In the genomic region with DNA sequence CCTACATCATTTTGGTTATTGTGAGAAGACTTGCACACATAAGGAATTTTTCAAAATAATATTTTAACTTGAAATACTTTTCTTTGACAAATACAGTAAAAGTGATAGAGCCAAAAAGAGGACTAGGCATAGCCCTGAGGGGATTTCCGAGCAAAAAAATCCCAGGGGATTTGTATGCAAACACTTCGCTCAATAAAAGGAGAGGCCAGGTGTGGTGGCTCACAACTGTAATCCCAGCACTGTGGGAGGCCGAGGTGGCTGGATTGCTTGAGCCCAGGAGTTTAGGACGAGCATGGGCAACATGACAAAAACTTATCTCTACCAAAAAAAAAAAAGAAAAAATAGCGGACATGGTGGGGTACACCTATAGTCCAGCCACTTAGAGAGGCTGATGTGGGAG, we compare ENCODE assay signal across 17 cellular contexts.
DNase-seq lines count a peak whose midpoint lies in the region; ATAC-seq and TF ChIP-seq lines count a peak whose summit lies in the region.
"Had no signal": no experiment of that assay in that cellular context is flagged by ENCODE, and none has a peak within 500 bp of the region (broad histone marks: within the 10 kb centered on the region; RNA-seq: fewer than 3 reads in every experiment).

No MANE protein-coding gene starts in this region.

- H3K27ac Mint-ChIP-seq in WTC11 = peak overlapping the region; percentile 72; the same call in 1 of the 2 replicates
- H3K27ac Mint-ChIP-seq: CD4-positive, alpha-beta T cell had no signal

- POLR2A ChIA-PET in WTC11 (lab: Charles Lee) = no interaction called here

- H3K4me3 ChIP-seq in iPS DF 6.9 (ENCODE audit: low read length) = no peak overlapping the region
- H3K4me3 ChIP-seq: A549, GM23248, HAP-1 had no signal

- H3K27ac ChIP-seq in iPS DF 6.9 (ENCODE audit: low read length) = no peak overlapping the region
- H3K27ac ChIP-seq: 22Rv1, A549, C4-2B, GM23248, HL-60 had no signal

- DNase-seq in NCI-H82 (lab: John Stamatoyannopoulos, UW) = peak; percentile 6
- DNase-seq in NCI-H82 treated with DMSO at 0.1 percent for 48 hours (lab: John Stamatoyannopoulos, UW; ENCODE audit: unreplicated experiment) = no peak
- DNase-seq in WTC11 (ENCODE audit: low spot score) = peak; percentile 42
- peak; percentile 1 for DNase-seq in iPS DF 6.9 (ENCODE audit: low read depth, low spot score)
- no peak for DNase-seq in NCI-H1417 (lab: John Stamatoyannopoulos, UW)
- no peak for DNase-seq in activated CD4-positive, alpha-beta T cell treated with anti-CD3 and anti-CD28 coated beads for 48 hours
- DNase-seq: AML-193; Caco-2; CD4-positive, alpha-beta T cell; GDM1; GM23248 had no signal

- H3K4me1 Mint-ChIP-seq in WTC11 = peaks cover 24% of the 10 kb centered on the region

- ATAC-seq in WTC11 (peak; percentile 74), HG02610 (IDR thresholded peaks at IDR 0.05; ENCODE audit: unreplicated experiment) (no peak)
- ATAC-seq: A549 had no signal

- H3K36me3 Mint-ChIP-seq in WTC11 = no peaks in the 10 kb centered on the region

- TF ChIP-seq CTCF in WTC11 (IDR thresholded peaks at IDR 0.05) = no peak

- H3K36me3 ChIP-seq in iPS DF 6.9 (ENCODE audit: control insufficient read depth, insufficient read depth, low read length) = no peaks in the 10 kb centered on the region
- H3K36me3 ChIP-seq: HAP-1 had no signal

- no peaks in the 10 kb centered on the region for H3K27me3 ChIP-seq in iPS DF 6.9 (ENCODE audit: control insufficient read depth, insufficient read depth, low read length)

- no peaks in the 10 kb centered on the region for H3K4me1 ChIP-seq in iPS DF 6.9 (ENCODE audit: control insufficient read depth, insufficient read depth, low read length)
- H3K4me1 ChIP-seq: A549, Caco-2, HAP-1 had no signal

- H3K9me3 Mint-ChIP-seq in WTC11 = peaks cover 9% of the 10 kb centered on the region; the same call in 1 of the 2 replicates

- CTCF ChIA-PET in WTC11 (lab: Charles Lee) = no interaction called here

- H3K9me3 ChIP-seq in iPS DF 6.9 (ENCODE audit: control insufficient read depth, insufficient read depth, low read length) = no peaks in the 10 kb centered on the region
- H3K9me3 ChIP-seq: A549, Caco-2, HAP-1 had no signal

- no peaks in the 10 kb centered on the region for H3K27me3 Mint-ChIP-seq in WTC11 (ENCODE audit: low read depth)
- H3K27me3 Mint-ChIP-seq: CD4-positive, alpha-beta T cell had no signal

- H3K4me3 Mint-ChIP-seq in WTC11 = no peak overlapping the region
- H3K4me3 Mint-ChIP-seq: CD4-positive, alpha-beta T cell had no signal

- no CpG with 5 or more reads among the region's 5 CpGs for WGBS in iPS DF 6.9 (ENCODE audit: insufficient coverage, insufficient read length)

TF ChIP-seq in WTC11, 78 proteins besides CTCF, POLR2A, EP300 and RAD21:
- no peak for TF ChIP-seq OVOL2 (CRISPR knock-in tag; IDR thresholded peaks at IDR 0.05; ENCODE audit: borderline replicate concordance)
- TF ChIP-seq RELA (CRISPR knock-in tag; IDR thresholded peaks at IDR 0.05; ENCODE audit: borderline replicate concordance) = no peak
- TF ChIP-seq ZNF219 (CRISPR knock-in tag; IDR thresholded peaks at IDR 0.05; ENCODE audit: borderline replicate concordance) = no peak
- no peak for TF ChIP-seq MXD4 (CRISPR knock-in tag; IDR thresholded peaks at IDR 0.05; ENCODE audit: borderline replicate concordance)
- TF ChIP-seq, protein P1, sequence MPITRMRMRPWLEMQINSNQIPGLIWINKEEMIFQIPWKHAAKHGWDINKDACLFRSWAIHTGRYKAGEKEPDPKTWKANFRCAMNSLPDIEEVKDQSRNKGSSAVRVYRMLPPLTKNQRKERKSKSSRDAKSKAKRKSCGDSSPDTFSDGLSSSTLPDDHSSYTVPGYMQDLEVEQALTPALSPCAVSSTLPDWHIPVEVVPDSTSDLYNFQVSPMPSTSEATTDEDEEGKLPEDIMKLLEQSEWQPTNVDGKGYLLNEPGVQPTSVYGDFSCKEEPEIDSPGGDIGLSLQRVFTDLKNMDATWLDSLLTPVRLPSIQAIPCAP (CRISPR knock-in tag; IDR thresholded peaks at IDR 0.05) = no peak
- no peak for TF ChIP-seq JUN (CRISPR knock-in tag; IDR thresholded peaks at IDR 0.05)
- TF ChIP-seq SMAD3 (CRISPR knock-in tag; IDR thresholded peaks at IDR 0.05; ENCODE audit: borderline replicate concordance) = no peak
- TF ChIP-seq, protein P2, sequence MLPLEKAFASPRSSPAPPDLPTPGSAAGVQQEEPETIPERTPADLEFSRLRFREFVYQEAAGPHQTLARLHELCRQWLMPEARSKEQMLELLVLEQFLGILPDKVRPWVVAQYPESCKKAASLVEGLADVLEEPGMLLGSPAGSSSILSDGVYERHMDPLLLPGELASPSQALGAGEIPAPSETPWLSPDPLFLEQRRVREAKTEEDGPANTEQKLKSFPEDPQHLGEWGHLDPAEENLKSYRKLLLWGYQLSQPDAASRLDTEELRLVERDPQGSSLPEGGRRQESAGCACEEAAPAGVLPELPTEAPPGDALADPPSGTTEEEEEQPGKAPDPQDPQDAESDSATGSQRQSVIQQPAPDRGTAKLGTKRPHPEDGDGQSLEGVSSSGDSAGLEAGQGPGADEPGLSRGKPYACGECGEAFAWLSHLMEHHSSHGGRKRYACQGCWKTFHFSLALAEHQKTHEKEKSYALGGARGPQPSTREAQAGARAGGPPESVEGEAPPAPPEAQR (CRISPR knock-in tag; IDR thresholded peaks at IDR 0.05) = no peak
- no peak for TF ChIP-seq GTF2I (CRISPR knock-in tag; conservative IDR thresholded peaks at IDR 0.05)
- TF ChIP-seq, protein P3, sequence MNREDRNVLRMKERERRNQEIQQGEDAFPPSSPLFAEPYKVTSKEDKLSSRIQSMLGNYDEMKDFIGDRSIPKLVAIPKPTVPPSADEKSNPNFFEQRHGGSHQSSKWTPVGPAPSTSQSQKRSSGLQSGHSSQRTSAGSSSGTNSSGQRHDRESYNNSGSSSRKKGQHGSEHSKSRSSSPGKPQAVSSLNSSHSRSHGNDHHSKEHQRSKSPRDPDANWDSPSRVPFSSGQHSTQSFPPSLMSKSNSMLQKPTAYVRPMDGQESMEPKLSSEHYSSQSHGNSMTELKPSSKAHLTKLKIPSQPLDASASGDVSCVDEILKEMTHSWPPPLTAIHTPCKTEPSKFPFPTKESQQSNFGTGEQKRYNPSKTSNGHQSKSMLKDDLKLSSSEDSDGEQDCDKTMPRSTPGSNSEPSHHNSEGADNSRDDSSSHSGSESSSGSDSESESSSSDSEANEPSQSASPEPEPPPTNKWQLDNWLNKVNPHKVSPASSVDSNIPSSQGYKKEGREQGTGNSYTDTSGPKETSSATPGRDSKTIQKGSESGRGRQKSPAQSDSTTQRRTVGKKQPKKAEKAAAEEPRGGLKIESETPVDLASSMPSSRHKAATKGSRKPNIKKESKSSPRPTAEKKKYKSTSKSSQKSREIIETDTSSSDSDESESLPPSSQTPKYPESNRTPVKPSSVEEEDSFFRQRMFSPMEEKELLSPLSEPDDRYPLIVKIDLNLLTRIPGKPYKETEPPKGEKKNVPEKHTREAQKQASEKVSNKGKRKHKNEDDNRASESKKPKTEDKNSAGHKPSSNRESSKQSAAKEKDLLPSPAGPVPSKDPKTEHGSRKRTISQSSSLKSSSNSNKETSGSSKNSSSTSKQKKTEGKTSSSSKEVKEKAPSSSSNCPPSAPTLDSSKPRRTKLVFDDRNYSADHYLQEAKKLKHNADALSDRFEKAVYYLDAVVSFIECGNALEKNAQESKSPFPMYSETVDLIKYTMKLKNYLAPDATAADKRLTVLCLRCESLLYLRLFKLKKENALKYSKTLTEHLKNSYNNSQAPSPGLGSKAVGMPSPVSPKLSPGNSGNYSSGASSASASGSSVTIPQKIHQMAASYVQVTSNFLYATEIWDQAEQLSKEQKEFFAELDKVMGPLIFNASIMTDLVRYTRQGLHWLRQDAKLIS (CRISPR knock-in tag; IDR thresholded peaks at IDR 0.05; ENCODE audit: borderline replicate concordance) = no peak
- TF ChIP-seq, protein P4, sequence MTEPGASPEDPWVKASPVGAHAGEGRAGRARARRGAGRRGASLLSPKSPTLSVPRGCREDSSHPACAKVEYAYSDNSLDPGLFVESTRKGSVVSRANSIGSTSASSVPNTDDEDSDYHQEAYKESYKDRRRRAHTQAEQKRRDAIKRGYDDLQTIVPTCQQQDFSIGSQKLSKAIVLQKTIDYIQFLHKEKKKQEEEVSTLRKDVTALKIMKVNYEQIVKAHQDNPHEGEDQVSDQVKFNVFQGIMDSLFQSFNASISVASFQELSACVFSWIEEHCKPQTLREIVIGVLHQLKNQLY (CRISPR knock-in tag; IDR thresholded peaks at IDR 0.05) = no peak
- TF ChIP-seq, protein P5, sequence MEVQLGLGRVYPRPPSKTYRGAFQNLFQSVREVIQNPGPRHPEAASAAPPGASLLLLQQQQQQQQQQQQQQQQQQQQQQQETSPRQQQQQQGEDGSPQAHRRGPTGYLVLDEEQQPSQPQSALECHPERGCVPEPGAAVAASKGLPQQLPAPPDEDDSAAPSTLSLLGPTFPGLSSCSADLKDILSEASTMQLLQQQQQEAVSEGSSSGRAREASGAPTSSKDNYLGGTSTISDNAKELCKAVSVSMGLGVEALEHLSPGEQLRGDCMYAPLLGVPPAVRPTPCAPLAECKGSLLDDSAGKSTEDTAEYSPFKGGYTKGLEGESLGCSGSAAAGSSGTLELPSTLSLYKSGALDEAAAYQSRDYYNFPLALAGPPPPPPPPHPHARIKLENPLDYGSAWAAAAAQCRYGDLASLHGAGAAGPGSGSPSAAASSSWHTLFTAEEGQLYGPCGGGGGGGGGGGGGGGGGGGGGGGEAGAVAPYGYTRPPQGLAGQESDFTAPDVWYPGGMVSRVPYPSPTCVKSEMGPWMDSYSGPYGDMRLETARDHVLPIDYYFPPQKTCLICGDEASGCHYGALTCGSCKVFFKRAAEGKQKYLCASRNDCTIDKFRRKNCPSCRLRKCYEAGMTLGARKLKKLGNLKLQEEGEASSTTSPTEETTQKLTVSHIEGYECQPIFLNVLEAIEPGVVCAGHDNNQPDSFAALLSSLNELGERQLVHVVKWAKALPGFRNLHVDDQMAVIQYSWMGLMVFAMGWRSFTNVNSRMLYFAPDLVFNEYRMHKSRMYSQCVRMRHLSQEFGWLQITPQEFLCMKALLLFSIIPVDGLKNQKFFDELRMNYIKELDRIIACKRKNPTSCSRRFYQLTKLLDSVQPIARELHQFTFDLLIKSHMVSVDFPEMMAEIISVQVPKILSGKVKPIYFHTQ (CRISPR knock-in tag; IDR thresholded peaks at IDR 0.05) = no peak
TF ChIP-seq in WTC11: peak in this region for 0.

Comparison
In these comparisons a context has a peak if more than half of its experiments do, and no peak if none do; other contexts are left out.
1. DNase-seq: peak in NCI-H82 (single experiment), WTC11 (single experiment) and iPS DF 6.9 (single experiment); none in NCI-H82 treated with DMSO at 0.1 percent for 48 hours (single experiment), NCI-H1417 (0 of 3) and activated CD4-positive, alpha-beta T cell treated with anti-CD3 and anti-CD28 coated beads for 48 hours (single experiment).